Comparison of ENCODE assay signal across 8 cellular contexts in the genomic region with DNA sequence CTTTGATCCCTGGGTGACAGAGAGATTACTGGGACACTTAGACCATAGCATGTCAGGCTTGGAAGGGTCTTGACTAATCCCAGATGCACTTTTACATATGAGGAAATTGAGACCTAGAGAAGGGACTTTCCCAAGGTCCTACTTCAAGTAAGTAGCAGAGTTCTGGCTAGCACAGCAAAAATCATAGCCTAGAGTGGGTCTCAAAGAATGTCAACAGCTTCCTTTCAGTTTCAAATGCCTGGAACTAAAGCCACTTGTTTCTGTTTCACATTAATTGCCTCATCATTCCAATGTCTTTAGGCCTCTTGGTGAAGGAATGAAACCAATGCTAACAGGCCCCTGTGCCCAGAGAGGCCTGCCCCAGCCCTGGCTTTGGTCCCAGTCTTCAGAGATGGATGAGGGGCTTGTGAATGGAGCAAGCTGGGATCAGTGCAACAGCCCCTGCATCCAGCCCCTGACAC. TPM values are rescaled to one million over a fixed set of nuclear protein-coding genes. Genes with fewer than 3 reads are reported as not detected.
DNase-seq lines count a peak whose midpoint lies in the region; ATAC-seq, FAIRE-seq and TF ChIP-seq lines count a peak whose summit lies in the region.

No MANE protein-coding gene starts in this region.

- TF ChIP-seq POLR2A in GM12891 (IDR thresholded peaks at IDR 0.05; ENCODE audit: low read depth, low read length): no peak

- H2AFZ ChIP-seq in ACC112 (ENCODE audit: low read length, unreplicated experiment): no peak overlapping the region

- TF ChIP-seq CTCF in GM10266 (IDR thresholded peaks at IDR 0.05; ENCODE audit: control insufficient read depth, insufficient read depth, low read depth, missing control alignments): no peak

- H3K27me3 ChIP-seq in ACC112 (ENCODE audit: insufficient read depth, low read length): no peaks in the 10 kb centered on the region

- H3K27me3 Mint-ChIP-seq in T-helper 17 cell: peaks cover 12% of the 10 kb centered on the region

- no peak overlapping the region for H3K27ac Mint-ChIP-seq in T-helper 17 cell

- H3K4me3 ChIP-seq in ACC112 (ENCODE audit: low read depth, low read length): no peak overlapping the region
- H3K4me3 ChIP-seq in iPS-18c (ENCODE audit: insufficient read depth, low read depth, low read length): 0 out of 2 replicates have a peak overlapping the region, but pooled peaks have one; percentile 9

- H3K4me1 ChIP-seq in ACC112 (ENCODE audit: control insufficient read depth, insufficient read depth, low read length, unreplicated experiment): peaks cover 41% of the 10 kb centered on the region

- no peaks in the 10 kb centered on the region for H3K36me3 ChIP-seq in ACC112 (ENCODE audit: insufficient read depth, low read length)

- DNase-seq in T-helper 17 cell (no peak), RKO (ENCODE audit: low spot score) (no peak), NCI-H748 (lab: John Stamatoyannopoulos, UW; ENCODE audit: unreplicated experiment) (no peak), GM12891 (ENCODE audit: insufficient read length, low spot score) (no peak), GM10266 (ENCODE audit: extremely low spot score) (no peak)

- H3K36me3 Mint-ChIP-seq in T-helper 17 cell (ENCODE audit: low read depth): no peaks in the 10 kb centered on the region

- H3K4me3 Mint-ChIP-seq in T-helper 17 cell: no peak overlapping the region

- FAIRE-seq in GM12891 (lab: Jason Lieb, UNC): no peak

- no peaks in the 10 kb centered on the region for H3K9me3 ChIP-seq in T-helper 17 cell (ENCODE audit: control insufficient read depth, low read length, poor library complexity, severe bottlenecking)
- peaks cover 2% of the 10 kb centered on the region for H3K9me3 ChIP-seq in iPS-18c (ENCODE audit: control insufficient read depth, insufficient read depth, low read length)

- no peaks in the 10 kb centered on the region for H3K79me2 ChIP-seq in ACC112 (ENCODE audit: control insufficient read depth, insufficient read depth, low read length, unreplicated experiment)

- H3K27ac ChIP-seq in ACC112 (ENCODE audit: low read depth, low read length): peak overlapping the region; percentile 90; the same call in 1 of the 2 replicates

- ATAC-seq in GM18502 (IDR thresholded peaks at IDR 0.05; ENCODE audit: poor library complexity, unreplicated experiment) (peak; percentile 43), T-helper 17 cell (peak; percentile 47)

- peaks cover 23% of the 10 kb centered on the region for H3K4me1 Mint-ChIP-seq in T-helper 17 cell

TF ChIP-seq in GM12891, 5 proteins besides CTCF, POLR2A, EP300 and RAD21:
- TF ChIP-seq PAX5 (IDR thresholded peaks at IDR 0.05; ENCODE audit: insufficient read depth, low read length, severe bottlenecking) (no peak), POLR2AphosphoS5 (IDR thresholded peaks at IDR 0.05; ENCODE audit: low read depth, low read length) (no peak), SPI1 (IDR thresholded peaks at IDR 0.05; ENCODE audit: low read depth, low read length) (no peak), TAF1 (IDR thresholded peaks at IDR 0.05; ENCODE audit: low read depth, low read length) (no peak), POU2F2 (IDR thresholded peaks at IDR 0.05; ENCODE audit: low read depth, low read length) (no peak)

RNA-seq across cellular contexts. Expression of a gene that starts 26.6 kb away (rescaled TPM):
- 10 to 100 TPM; 53.0 to 72.5 TPM for total RNA-seq in T-helper 17 cell
- 19.7 TPM for polyA plus RNA-seq in GM12891 (2012; ENCODE audit: low read depth, missing spikeins)
